Comparison of ENCODE assay signal across 12 cellular contexts in the genomic region with DNA sequence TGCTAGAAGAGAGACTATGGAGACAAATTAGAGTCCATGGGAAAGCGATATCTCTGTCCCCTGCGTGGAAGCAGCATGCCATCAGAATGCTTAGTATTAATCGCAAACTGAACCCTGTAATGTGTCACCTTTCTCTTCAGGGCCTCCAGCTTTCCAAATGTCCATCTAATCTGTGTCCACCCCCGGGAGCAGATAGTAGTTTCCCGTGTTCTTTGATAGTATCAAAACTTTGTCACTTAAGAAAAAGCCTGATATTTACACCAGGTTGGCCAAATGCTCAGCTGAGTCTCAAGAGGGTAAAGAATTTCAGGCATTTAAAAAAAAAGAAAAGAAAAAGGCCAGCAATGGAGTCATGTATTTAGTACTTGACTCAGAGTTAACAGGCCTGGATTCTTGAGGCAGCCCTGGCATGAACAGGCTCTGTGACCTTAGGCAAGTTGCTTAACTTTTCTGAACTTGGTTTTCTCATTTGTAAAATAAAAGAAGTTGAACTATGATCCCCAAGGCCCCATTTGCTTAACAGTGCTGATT. TPM values are rescaled to one million over a fixed set of nuclear protein-coding genes. Genes with fewer than 3 reads are reported as not detected.
DNase-seq lines count a peak whose midpoint lies in the region; ATAC-seq and TF ChIP-seq lines count a peak whose summit lies in the region.
"Had no signal": no experiment of that assay in that cellular context is flagged by ENCODE, and none has a peak within 500 bp of the region (broad histone marks: within the 10 kb centered on the region; RNA-seq: fewer than 3 reads in every experiment).

No MANE protein-coding gene starts in this region.

- WGBS in hepatocyte (ENCODE audit: low lambda C conversion rate, missing lambda C conversion rate): 37% methylated on average over 5 of the region's 5 CpGs
- WGBS in smooth muscle cell (ENCODE audit: low lambda C conversion rate): 22% methylated on average over 5 of the region's 5 CpGs

- peaks cover 55% of the 10 kb centered on the region for H3K4me1 Mint-ChIP-seq in GM23338

- peak overlapping the region; percentile 47 for H3K4me3 Mint-ChIP-seq in GM23338

- H3K4me1 ChIP-seq in GM23338 (ENCODE audit: insufficient read depth) (peaks cover 37% of the 10 kb centered on the region), hepatocyte (ENCODE audit: insufficient read depth) (peaks cover 13% of the 10 kb centered on the region), smooth muscle cell (ENCODE audit: low read depth) (peaks cover 62% of the 10 kb centered on the region)

- H3K27ac ChIP-seq in GM23338 (ENCODE audit: low read depth) (peak overlapping the region; percentile 7), hepatocyte (peak overlapping the region; percentile 10), smooth muscle cell (ENCODE audit: low read depth) (peak overlapping the region; percentile 82)
- H3K27ac ChIP-seq: WERI-Rb-1 had no signal

- H3K36me3 Mint-ChIP-seq in GM23338 (ENCODE audit: low read depth): no peaks in the 10 kb centered on the region

- H3K27me3 ChIP-seq in GM23338 (ENCODE audit: insufficient read depth) (no peaks in the 10 kb centered on the region), hepatocyte (no peaks in the 10 kb centered on the region), smooth muscle cell (ENCODE audit: low read depth) (no peaks in the 10 kb centered on the region)

- 0 out of 2 replicates have a peak overlapping the region, but pooled peaks have one; percentile 0 for H3K4me3 ChIP-seq in GM23338
- H3K4me3 ChIP-seq in hepatocyte: no peak overlapping the region
- H3K4me3 ChIP-seq in smooth muscle cell: peak overlapping the region; percentile 40

- H3K9ac ChIP-seq in smooth muscle cell (ENCODE audit: low read depth): peak overlapping the region; percentile 53

- H4K20me1 ChIP-seq in GM23338 (replicated peaks; ENCODE audit: insufficient read depth): no peaks in the 10 kb centered on the region
- no peaks in the 10 kb centered on the region for H4K20me1 ChIP-seq in hepatocyte (ENCODE audit: insufficient read depth, poor library complexity, severe bottlenecking)
- no peaks in the 10 kb centered on the region for H4K20me1 ChIP-seq in smooth muscle cell (ENCODE audit: low read depth)

- H3F3A ChIP-seq in GM23338 (replicated peaks; ENCODE audit: low read depth) (no peaks in the 10 kb centered on the region), smooth muscle cell (ENCODE audit: low read depth) (peaks cover 16% of the 10 kb centered on the region)

- H3K9me3 ChIP-seq in hepatocyte (ENCODE audit: low read depth): no peaks in the 10 kb centered on the region
- H3K9me3 ChIP-seq in smooth muscle cell (replicated peaks; ENCODE audit: low read depth): no peaks in the 10 kb centered on the region

- TF ChIP-seq CTCF in GM23338 (conservative IDR thresholded peaks at IDR 0.05; ENCODE audit: low read depth in 2 of 2) (no peak), hepatocyte (IDR thresholded peaks at IDR 0.05; ENCODE audit: poor library complexity) (no peak), smooth muscle cell (IDR thresholded peaks at IDR 0.05; ENCODE audit: borderline replicate concordance, insufficient read depth, poor library complexity, severe bottlenecking) (no peak)

- peak overlapping the region; percentile 4 for H3K4me2 ChIP-seq in GM23338
- peak overlapping the region; percentile 61 for H3K4me2 ChIP-seq in hepatocyte
- H3K4me2 ChIP-seq in smooth muscle cell: peak overlapping the region; percentile 84

- H3K9me2 ChIP-seq in GM23338 (ENCODE audit: insufficient read depth): no peaks in the 10 kb centered on the region
- no peaks in the 10 kb centered on the region for H3K9me2 ChIP-seq in hepatocyte (replicated peaks; ENCODE audit: insufficient read depth)

- peak; percentile 38 for ATAC-seq in GM23338
- ATAC-seq in SK-N-SH treated with all-trans-retinoic acid at 6 μM for 48 hours: peak; percentile 68
- no peak for ATAC-seq in GM21528 (IDR thresholded peaks at IDR 0.05; ENCODE audit: low FRiP score, unreplicated experiment)

- H2AFZ ChIP-seq in GM23338: no peak overlapping the region
- peak overlapping the region; percentile 38 for H2AFZ ChIP-seq in hepatocyte
- H2AFZ ChIP-seq in smooth muscle cell (ENCODE audit: low read depth): peak overlapping the region; percentile 93

- no peaks in the 10 kb centered on the region for H3K36me3 ChIP-seq in GM23338 (ENCODE audit: insufficient read depth)
- no peaks in the 10 kb centered on the region for H3K36me3 ChIP-seq in hepatocyte (replicated peaks; ENCODE audit: insufficient read depth, low read depth)
- H3K36me3 ChIP-seq in smooth muscle cell (ENCODE audit: low read depth): no peaks in the 10 kb centered on the region
- H3K36me3 ChIP-seq: WERI-Rb-1 had no signal

- no peaks in the 10 kb centered on the region for H3K9me3 Mint-ChIP-seq in GM23338

- H3K79me2 ChIP-seq in GM23338 (replicated peaks; ENCODE audit: insufficient read depth) (no peaks in the 10 kb centered on the region), hepatocyte (no peaks in the 10 kb centered on the region), smooth muscle cell (ENCODE audit: low read depth) (no peaks in the 10 kb centered on the region)

- H3K27me3 Mint-ChIP-seq in GM23338 (ENCODE audit: insufficient read depth, low read depth, poor library complexity): peaks cover 8% of the 10 kb centered on the region

- peak; percentile 65 for DNase-seq in GM23338 (ENCODE audit: low spot score)
- no peak for DNase-seq in hepatocyte (ENCODE audit: low spot score)
- no peak for DNase-seq in smooth muscle cell (lab: John Stamatoyannopoulos, UW; ENCODE audit: unreplicated experiment)
- no peak for DNase-seq in effector CD4-positive, alpha-beta T cell
- DNase-seq in mucosa of gallbladder (ENCODE audit: low spot score): no peak
- no peak for DNase-seq in activated CD4-positive, alpha-beta T cell treated with anti-CD3 and anti-CD28 coated beads, Interleukin-2, amount 50 U/mL, for 48 hours
- DNase-seq: aorta; NCI-H510A treated with DMSO at 0.1 percent for 48 hours; stimulated activated CD4-positive, alpha-beta T cell treated with anti-CD3 and anti-CD28 coated beads, Interleukin-15, amount 100 ng/mL, for 24 hours; WERI-Rb-1 had no signal

- H3K27ac Mint-ChIP-seq in GM23338: peak overlapping the region; percentile 25

TF ChIP-seq in GM23338, 12 proteins besides CTCF, POLR2A, EP300 and RAD21:
- TF ChIP-seq, protein P1, sequence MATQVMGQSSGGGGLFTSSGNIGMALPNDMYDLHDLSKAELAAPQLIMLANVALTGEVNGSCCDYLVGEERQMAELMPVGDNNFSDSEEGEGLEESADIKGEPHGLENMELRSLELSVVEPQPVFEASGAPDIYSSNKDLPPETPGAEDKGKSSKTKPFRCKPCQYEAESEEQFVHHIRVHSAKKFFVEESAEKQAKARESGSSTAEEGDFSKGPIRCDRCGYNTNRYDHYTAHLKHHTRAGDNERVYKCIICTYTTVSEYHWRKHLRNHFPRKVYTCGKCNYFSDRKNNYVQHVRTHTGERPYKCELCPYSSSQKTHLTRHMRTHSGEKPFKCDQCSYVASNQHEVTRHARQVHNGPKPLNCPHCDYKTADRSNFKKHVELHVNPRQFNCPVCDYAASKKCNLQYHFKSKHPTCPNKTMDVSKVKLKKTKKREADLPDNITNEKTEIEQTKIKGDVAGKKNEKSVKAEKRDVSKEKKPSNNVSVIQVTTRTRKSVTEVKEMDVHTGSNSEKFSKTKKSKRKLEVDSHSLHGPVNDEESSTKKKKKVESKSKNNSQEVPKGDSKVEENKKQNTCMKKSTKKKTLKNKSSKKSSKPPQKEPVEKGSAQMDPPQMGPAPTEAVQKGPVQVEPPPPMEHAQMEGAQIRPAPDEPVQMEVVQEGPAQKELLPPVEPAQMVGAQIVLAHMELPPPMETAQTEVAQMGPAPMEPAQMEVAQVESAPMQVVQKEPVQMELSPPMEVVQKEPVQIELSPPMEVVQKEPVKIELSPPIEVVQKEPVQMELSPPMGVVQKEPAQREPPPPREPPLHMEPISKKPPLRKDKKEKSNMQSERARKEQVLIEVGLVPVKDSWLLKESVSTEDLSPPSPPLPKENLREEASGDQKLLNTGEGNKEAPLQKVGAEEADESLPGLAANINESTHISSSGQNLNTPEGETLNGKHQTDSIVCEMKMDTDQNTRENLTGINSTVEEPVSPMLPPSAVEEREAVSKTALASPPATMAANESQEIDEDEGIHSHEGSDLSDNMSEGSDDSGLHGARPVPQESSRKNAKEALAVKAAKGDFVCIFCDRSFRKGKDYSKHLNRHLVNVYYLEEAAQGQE (IDR thresholded peaks at IDR 0.05; ENCODE audit: unreplicated experiment): no peak

TF ChIP-seq in SK-N-SH treated with all-trans-retinoic acid at 6 μM for 48 hours, 23 proteins besides CTCF, POLR2A, EP300 and RAD21 (continues in another document):
- no peak for TF ChIP-seq ISL1 (CRISPR knock-in tag; IDR thresholded peaks at IDR 0.05)
- TF ChIP-seq PPARA (CRISPR knock-in tag; IDR thresholded peaks at IDR 0.05; ENCODE audit: borderline replicate concordance): no peak
- TF ChIP-seq, protein P2, sequence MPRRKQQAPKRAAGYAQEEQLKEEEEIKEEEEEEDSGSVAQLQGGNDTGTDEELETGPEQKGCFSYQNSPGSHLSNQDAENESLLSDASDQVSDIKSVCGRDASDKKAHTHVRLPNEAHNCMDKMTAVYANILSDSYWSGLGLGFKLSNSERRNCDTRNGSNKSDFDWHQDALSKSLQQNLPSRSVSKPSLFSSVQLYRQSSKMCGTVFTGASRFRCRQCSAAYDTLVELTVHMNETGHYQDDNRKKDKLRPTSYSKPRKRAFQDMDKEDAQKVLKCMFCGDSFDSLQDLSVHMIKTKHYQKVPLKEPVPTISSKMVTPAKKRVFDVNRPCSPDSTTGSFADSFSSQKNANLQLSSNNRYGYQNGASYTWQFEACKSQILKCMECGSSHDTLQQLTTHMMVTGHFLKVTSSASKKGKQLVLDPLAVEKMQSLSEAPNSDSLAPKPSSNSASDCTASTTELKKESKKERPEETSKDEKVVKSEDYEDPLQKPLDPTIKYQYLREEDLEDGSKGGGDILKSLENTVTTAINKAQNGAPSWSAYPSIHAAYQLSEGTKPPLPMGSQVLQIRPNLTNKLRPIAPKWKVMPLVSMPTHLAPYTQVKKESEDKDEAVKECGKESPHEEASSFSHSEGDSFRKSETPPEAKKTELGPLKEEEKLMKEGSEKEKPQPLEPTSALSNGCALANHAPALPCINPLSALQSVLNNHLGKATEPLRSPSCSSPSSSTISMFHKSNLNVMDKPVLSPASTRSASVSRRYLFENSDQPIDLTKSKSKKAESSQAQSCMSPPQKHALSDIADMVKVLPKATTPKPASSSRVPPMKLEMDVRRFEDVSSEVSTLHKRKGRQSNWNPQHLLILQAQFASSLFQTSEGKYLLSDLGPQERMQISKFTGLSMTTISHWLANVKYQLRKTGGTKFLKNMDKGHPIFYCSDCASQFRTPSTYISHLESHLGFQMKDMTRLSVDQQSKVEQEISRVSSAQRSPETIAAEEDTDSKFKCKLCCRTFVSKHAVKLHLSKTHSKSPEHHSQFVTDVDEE (CRISPR knock-in tag; IDR thresholded peaks at IDR 0.05): no peak
- TF ChIP-seq GLIS3 (CRISPR knock-in tag; IDR thresholded peaks at IDR 0.05): no peak

RNA-seq across cellular contexts. Expression of gene GSAP, which starts 10.4 kb away (rescaled TPM):
- total RNA-seq in GM23338 (2014; rRNA removed; shearing (Covaris generic)): 1.1 and 1.2 TPM in 2 replicates
- polyA plus RNA-seq in GM23338 (2016; fragmentation: Nextera tagmentation; extraction: Ambion mirVana) (0.50 and 0.63 TPM in 2 replicates), hepatocyte (9.3 and 9.9 TPM in 2 replicates), smooth muscle cell (0.45 and 1.1 TPM in 2 replicates)
- total RNA-seq in hepatocyte (11.1 and 16.3 TPM in 2 replicates), smooth muscle cell (0.94 and 3.2 TPM in 2 replicates), mucosa of gallbladder (23.9 TPM)

Comparison
In these comparisons a context has a peak if more than half of its experiments do, and no peak if none do; other contexts are left out.
1. H3K27ac ChIP-seq: peak in every context shown above with its lines; median percentile 82 in smooth muscle cell; 10 in hepatocyte; 7 in GM23338.
2. H3K4me2 ChIP-seq: peak in every context shown above with its lines; median percentile 84 in smooth muscle cell; 61 in hepatocyte; 4 in GM23338.